In genomic region chr4:187184513-187184912, GRCh38 we compare ENCODE assay signal across 26 cellular contexts.
A peak's percentile ranks its signal among the peaks of the same experiment; 100 is the strongest.
DNase-seq lines count a peak whose midpoint lies in the region; ATAC-seq, FAIRE-seq and TF ChIP-seq lines count a peak whose summit lies in the region.
"Had no signal": no experiment of that assay in that cellular context is flagged by ENCODE, and none has a peak within 500 bp of the region (broad histone marks: within the 10 kb centered on the region; RNA-seq: fewer than 3 reads in every experiment).

No MANE protein-coding gene starts in this region.

- H3K4me1 ChIP-seq in breast epithelium (no peaks in the 10 kb centered on the region), OCI-LY7 (ENCODE audit: insufficient read depth, low read length, poor library complexity, severe bottlenecking) (peaks cover 5% of the 10 kb centered on the region), keratinocyte (ENCODE audit: control insufficient read depth, extremely low read depth, insufficient read depth, low read length) (peaks cover 8% of the 10 kb centered on the region)
- H3K4me1 ChIP-seq: upper lobe of left lung had no signal

- CTCF ChIA-PET in MCF 10A (lab: Yijun Ruan, JAX) (no interaction called here), OCI-LY7 (lab: Charles Lee; ENCODE audit: unreplicated experiment) (no interaction called here)

- H3K4me3 ChIP-seq in breast epithelium = no peak overlapping the region
- no peak overlapping the region for H3K4me3 ChIP-seq in OCI-LY7 (ENCODE audit: low read depth, low read length, poor library complexity, severe bottlenecking)
- no peak overlapping the region for H3K4me3 ChIP-seq in keratinocyte (ENCODE audit: control insufficient read depth in 2 of 3, extremely low read depth in 1 of 3, insufficient read depth in 2 of 3, low read depth in 1 of 3, low read length in 3 of 3)
- H3K4me3 ChIP-seq: upper lobe of left lung had no signal

- no peaks in the 10 kb centered on the region for H3K36me3 Mint-ChIP-seq in MCF 10A (ENCODE audit: insufficient read depth, unreplicated experiment)

- ATAC-seq in GM21528 (IDR thresholded peaks at IDR 0.05; ENCODE audit: low FRiP score, unreplicated experiment) (no peak), HG03520 (IDR thresholded peaks at IDR 0.05; ENCODE audit: unreplicated experiment) (no peak)
- ATAC-seq: activated T-cell treated with anti-CD3 and anti-CD28 coated beads, Interleukin-2, amount 50 U/mL, for 4 hours had no signal

- peak; percentile 86 for FAIRE-seq in keratinocyte (lab: Jason Lieb, UNC)
- FAIRE-seq: TTC549 had no signal

- dilution Hi-C loops in keratinocyte (cut with MboI; ENCODE audit: extremely low pct_ligation_motif_present, low sequenced_read_pairs) = no loop called here

- H4K20me1 ChIP-seq in OCI-LY7 (ENCODE audit: insufficient read depth, low read length) (no peaks in the 10 kb centered on the region), keratinocyte (ENCODE audit: control insufficient read depth, extremely low read depth, insufficient read depth, low read length) (no peaks in the 10 kb centered on the region)

- H3K9me2 ChIP-seq in OCI-LY7 (ENCODE audit: insufficient read depth, low read length) = no peaks in the 10 kb centered on the region

- H3K36me3 ChIP-seq in breast epithelium = no peaks in the 10 kb centered on the region
- H3K36me3 ChIP-seq in OCI-LY7 (ENCODE audit: insufficient read depth, low read length) = no peaks in the 10 kb centered on the region
- no peaks in the 10 kb centered on the region for H3K36me3 ChIP-seq in keratinocyte (ENCODE audit: control insufficient read depth in 2 of 2, extremely low read depth in 1 of 2, insufficient read depth in 2 of 2, low read length in 2 of 2)
- H3K36me3 ChIP-seq: upper lobe of left lung had no signal

- no peaks in the 10 kb centered on the region for H3K27me3 Mint-ChIP-seq in MCF 10A (ENCODE audit: insufficient read depth, unreplicated experiment)
- H3K27me3 Mint-ChIP-seq: stimulated activated naive CD8-positive, alpha-beta T cell treated with anti-CD3 and anti-CD28 coated beads, Interleukin-15, Interleukin-2, amounts not matched to agents 100 ng/mL and 50 ng/mL, for 24 hours had no signal

- H3K27ac Mint-ChIP-seq in MCF 10A (ENCODE audit: low read depth, unreplicated experiment) = no peak overlapping the region
- H3K27ac Mint-ChIP-seq: stimulated activated naive CD8-positive, alpha-beta T cell treated with anti-CD3 and anti-CD28 coated beads, Interleukin-15, Interleukin-2, amounts not matched to agents 100 ng/mL and 50 ng/mL, for 24 hours had no signal

- H3K27me3 ChIP-seq in breast epithelium (no peaks in the 10 kb centered on the region), keratinocyte (ENCODE audit: control insufficient read depth, extremely low read depth, insufficient read depth, low read length) (no peaks in the 10 kb centered on the region)
- H3K27me3 ChIP-seq: upper lobe of left lung had no signal

- intact Hi-C loops in MCF 10A (cut with micrococcal nuclease) (no loop called here), breast epithelium (cut with DNase I; ENCODE audit: low total_unique reads) (no loop called here), OCI-LY7 (cut with micrococcal nuclease; ENCODE audit: unreplicated experiment) (no loop called here)

- POLR2A ChIA-PET in MCF 10A (lab: Yijun Ruan, JAX) = interaction anchor here (0.6 to 0.7 kb wide), 2 partner anchors 14 to 253 kb away, joined by 3 read pairs; no protein-coding TSS in a partner anchor
- POLR2A ChIA-PET in OCI-LY7 (lab: Charles Lee) = no interaction called here

- H3K9me3 ChIP-seq in breast epithelium (no peaks in the 10 kb centered on the region), OCI-LY7 (ENCODE audit: low read length) (no peaks in the 10 kb centered on the region), keratinocyte (ENCODE audit: control insufficient read depth, low read depth, low read length) (no peaks in the 10 kb centered on the region)
- H3K9me3 ChIP-seq: upper lobe of left lung had no signal

- H3K79me2 ChIP-seq in OCI-LY7 (ENCODE audit: insufficient read depth, low read depth, low read length) (no peaks in the 10 kb centered on the region), keratinocyte (ENCODE audit: control insufficient read depth, insufficient read depth, low read length) (no peaks in the 10 kb centered on the region)

- H3K27ac ChIP-seq in breast epithelium (no peak overlapping the region), OCI-LY7 (ENCODE audit: low read depth, low read length, poor library complexity, severe bottlenecking) (no peak overlapping the region), keratinocyte (ENCODE audit: control insufficient read depth, insufficient read depth, low read length) (no peak overlapping the region)
- H3K27ac ChIP-seq: epithelial cell of prostate, upper lobe of left lung had no signal

- H3K4me2 ChIP-seq in OCI-LY7 (ENCODE audit: low read length) (no peak overlapping the region), keratinocyte (ENCODE audit: control insufficient read depth, extremely low read depth, insufficient read depth, low read depth, low read length) (peak overlapping the region; percentile 57)

- H3K4me1 Mint-ChIP-seq in MCF 10A (ENCODE audit: insufficient read depth, unreplicated experiment) = peaks cover 8% of the 10 kb centered on the region

- H3K9me1 ChIP-seq in keratinocyte (ENCODE audit: control insufficient read depth, extremely low read depth, insufficient read depth, low read length) = no peaks in the 10 kb centered on the region

- no peak for TF ChIP-seq POLR2A in breast epithelium (IDR thresholded peaks at IDR 0.05)

- TF ChIP-seq CTCF in MCF 10A (IDR thresholded peaks at IDR 0.05; ENCODE audit: unreplicated experiment) (no peak), breast epithelium (IDR thresholded peaks at IDR 0.05) (no peak), OCI-LY7 (conservative IDR thresholded peaks at IDR 0.05; ENCODE audit: low read length) (no peak), keratinocyte (optimal IDR thresholded peaks at IDR 0.05 in 1 of 3, IDR thresholded peaks at IDR 0.05 in 1 of 3, conservative IDR thresholded peaks at IDR 0.05 in 1 of 3; ENCODE audit: extremely low read depth in 1 of 3, insufficient read depth in 2 of 3, low read length in 3 of 3) (no peak)

- no peak overlapping the region for H3K4me3 Mint-ChIP-seq in MCF 10A (ENCODE audit: unreplicated experiment)
- H3K4me3 Mint-ChIP-seq: activated T-cell treated with anti-CD3 and anti-CD28 coated beads, Interleukin-2, amount 50 U/mL, for 4 hours; stimulated activated naive CD8-positive, alpha-beta T cell treated with anti-CD3 and anti-CD28 coated beads, Interleukin-15, Interleukin-2, amounts not matched to agents 100 ng/mL and 50 ng/mL, for 24 hours had no signal

- H2AFZ ChIP-seq in OCI-LY7 (ENCODE audit: low read length) = 0 out of 2 replicates have a peak overlapping the region, but pooled peaks have one; percentile 18
- peak overlapping the region; percentile 30 for H2AFZ ChIP-seq in keratinocyte (ENCODE audit: control insufficient read depth, low read length)

- H3K9ac ChIP-seq in keratinocyte (ENCODE audit: control insufficient read depth, extremely low read depth, insufficient read depth, low read length) = no peak overlapping the region

- H3K9me3 Mint-ChIP-seq in MCF 10A (ENCODE audit: unreplicated experiment) = no peaks in the 10 kb centered on the region

- BruUV-seq in MCF 10A (replicated peaks; lab: Mats Ljungman, UMichigan) (no TSS peak), OCI-LY7 (replicated peaks; lab: Mats Ljungman, UMichigan) (no TSS peak)

- DNase-seq in MCF 10A (ENCODE audit: unreplicated experiment) = peak; percentile 35
- DNase-seq in breast epithelium (ENCODE audit: low spot score in 2 of 2) = no peak
- DNase-seq in OCI-LY7 (ENCODE audit: low spot score) = no peak
- DNase-seq in keratinocyte (ENCODE audit: low read depth, low spot score) = no peak
- no peak for DNase-seq in NCI-H524 treated with DMSO at 0.1 percent for 48 hours (lab: John Stamatoyannopoulos, UW)
- no peak for DNase-seq in SK-N-DZ (ENCODE audit: low spot score)
- DNase-seq: activated CD4-positive, CD25-positive, alpha-beta regulatory T cell treated with anti-CD3 and anti-CD28 coated beads, Interleukin-2, amount 50 U/mL, for 72 hours; activated CD8-positive, alpha-beta memory T cell treated with anti-CD3 and anti-CD28 coated beads for 24 hours; activated naive CD4-positive, alpha-beta T cell treated with Interleukin-2 at 50 U/mL for 16 hours; activated T-cell treated with anti-CD3 and anti-CD28 coated beads, Interleukin-2, amount 50 U/mL, for 4 hours; AML-193; amniotic stem cell; foreskin melanocyte; hippocampal formation; MV-4-11; NCI-H2171; retina; Right ventricle myocardium superior; stimulated activated CD4-positive, alpha-beta T cell treated with anti-CD3 and anti-CD28 coated beads, Interleukin-4, amount 100 ng/mL, for 4 hours; T-helper 1 cell; upper lobe of left lung had no signal
